1 cellular context compared by ENCODE assay signal in the genomic region with DNA sequence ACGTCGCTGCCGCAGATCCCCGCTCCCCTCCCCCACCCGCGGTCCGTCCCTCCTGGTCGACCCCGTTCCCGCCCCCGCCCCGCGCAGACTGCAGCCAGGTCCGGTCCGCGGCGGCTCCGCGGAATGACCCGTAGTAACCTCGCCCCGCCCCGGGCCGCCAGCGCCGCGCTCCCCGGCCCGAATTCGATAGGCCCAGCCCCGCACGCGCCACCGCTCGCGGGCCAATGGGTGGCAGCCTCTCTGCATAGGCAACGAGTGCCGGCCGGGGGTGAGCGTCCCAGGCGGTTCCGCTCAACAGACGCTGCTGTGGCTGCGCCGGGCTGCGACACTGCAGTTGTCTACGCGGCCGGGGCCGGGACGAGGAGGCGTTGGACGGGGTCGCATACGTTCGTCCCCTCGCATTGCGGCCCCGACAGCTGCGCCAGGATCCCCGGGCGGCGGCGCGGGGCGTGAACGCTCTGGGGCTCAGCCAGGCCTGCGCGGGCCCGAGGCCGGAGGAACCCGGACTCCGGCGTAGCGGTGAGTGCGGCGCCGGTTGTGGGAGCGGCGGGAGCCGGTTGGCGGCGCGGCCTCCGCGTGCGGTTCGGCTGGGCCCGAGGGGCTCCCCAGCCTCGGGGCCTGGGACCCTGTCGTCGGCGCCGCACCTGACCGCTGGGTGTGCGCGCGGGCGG.
TF ChIP-seq lines count a peak whose summit lies in the region.

A gene (plus strand): TSS at position 297 of the 671 bp plus-strand sequence. CDS start 47,737 bp downstream, outside the sequence.

TF ChIP-seq in HepG2, 621 proteins besides CTCF, POLR2A, EP300 and RAD21 (continued from another document and continues in another):
- TF ChIP-seq, protein P1, sequence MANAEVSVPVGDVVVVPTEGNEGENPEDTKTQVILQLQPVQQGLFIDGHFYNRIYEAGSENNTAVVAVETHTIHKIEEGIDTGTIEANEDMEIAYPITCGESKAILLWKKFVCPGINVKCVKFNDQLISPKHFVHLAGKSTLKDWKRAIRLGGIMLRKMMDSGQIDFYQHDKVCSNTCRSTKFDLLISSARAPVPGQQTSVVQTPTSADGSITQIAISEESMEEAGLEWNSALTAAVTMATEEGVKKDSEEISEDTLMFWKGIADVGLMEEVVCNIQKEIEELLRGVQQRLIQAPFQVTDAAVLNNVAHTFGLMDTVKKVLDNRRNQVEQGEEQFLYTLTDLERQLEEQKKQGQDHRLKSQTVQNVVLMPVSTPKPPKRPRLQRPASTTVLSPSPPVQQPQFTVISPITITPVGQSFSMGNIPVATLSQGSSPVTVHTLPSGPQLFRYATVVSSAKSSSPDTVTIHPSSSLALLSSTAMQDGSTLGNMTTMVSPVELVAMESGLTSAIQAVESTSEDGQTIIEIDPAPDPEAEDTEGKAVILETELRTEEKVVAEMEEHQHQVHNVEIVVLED (CRISPR knock-in tag; IDR thresholded peaks at IDR 0.05; ENCODE audit: borderline replicate concordance), result peak; percentile 80
- TF ChIP-seq, protein P2, sequence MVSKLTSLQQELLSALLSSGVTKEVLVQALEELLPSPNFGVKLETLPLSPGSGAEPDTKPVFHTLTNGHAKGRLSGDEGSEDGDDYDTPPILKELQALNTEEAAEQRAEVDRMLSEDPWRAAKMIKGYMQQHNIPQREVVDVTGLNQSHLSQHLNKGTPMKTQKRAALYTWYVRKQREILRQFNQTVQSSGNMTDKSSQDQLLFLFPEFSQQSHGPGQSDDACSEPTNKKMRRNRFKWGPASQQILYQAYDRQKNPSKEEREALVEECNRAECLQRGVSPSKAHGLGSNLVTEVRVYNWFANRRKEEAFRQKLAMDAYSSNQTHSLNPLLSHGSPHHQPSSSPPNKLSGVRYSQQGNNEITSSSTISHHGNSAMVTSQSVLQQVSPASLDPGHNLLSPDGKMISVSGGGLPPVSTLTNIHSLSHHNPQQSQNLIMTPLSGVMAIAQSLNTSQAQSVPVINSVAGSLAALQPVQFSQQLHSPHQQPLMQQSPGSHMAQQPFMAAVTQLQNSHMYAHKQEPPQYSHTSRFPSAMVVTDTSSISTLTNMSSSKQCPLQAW (CRISPR knock-in tag; IDR thresholded peaks at IDR 0.05), result peak; percentile 91
- TF ChIP-seq ZNF572 (CRISPR knock-in tag; IDR thresholded peaks at IDR 0.05), result no peak
- no peak for TF ChIP-seq ARNT (IDR thresholded peaks at IDR 0.05)
- TF ChIP-seq TBX2 (CRISPR knock-in tag; IDR thresholded peaks at IDR 0.05; ENCODE audit: borderline replicate concordance), result peak; percentile 93
- no peak for TF ChIP-seq CHD4 (IDR thresholded peaks at IDR 0.05; ENCODE audit: borderline replicate concordance, low read length)
- TF ChIP-seq, protein P3, sequence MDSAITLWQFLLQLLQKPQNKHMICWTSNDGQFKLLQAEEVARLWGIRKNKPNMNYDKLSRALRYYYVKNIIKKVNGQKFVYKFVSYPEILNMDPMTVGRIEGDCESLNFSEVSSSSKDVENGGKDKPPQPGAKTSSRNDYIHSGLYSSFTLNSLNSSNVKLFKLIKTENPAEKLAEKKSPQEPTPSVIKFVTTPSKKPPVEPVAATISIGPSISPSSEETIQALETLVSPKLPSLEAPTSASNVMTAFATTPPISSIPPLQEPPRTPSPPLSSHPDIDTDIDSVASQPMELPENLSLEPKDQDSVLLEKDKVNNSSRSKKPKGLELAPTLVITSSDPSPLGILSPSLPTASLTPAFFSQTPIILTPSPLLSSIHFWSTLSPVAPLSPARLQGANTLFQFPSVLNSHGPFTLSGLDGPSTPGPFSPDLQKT (CRISPR knock-in tag; IDR thresholded peaks at IDR 0.05; ENCODE audit: borderline replicate concordance), result no peak
- TF ChIP-seq, protein P4, sequence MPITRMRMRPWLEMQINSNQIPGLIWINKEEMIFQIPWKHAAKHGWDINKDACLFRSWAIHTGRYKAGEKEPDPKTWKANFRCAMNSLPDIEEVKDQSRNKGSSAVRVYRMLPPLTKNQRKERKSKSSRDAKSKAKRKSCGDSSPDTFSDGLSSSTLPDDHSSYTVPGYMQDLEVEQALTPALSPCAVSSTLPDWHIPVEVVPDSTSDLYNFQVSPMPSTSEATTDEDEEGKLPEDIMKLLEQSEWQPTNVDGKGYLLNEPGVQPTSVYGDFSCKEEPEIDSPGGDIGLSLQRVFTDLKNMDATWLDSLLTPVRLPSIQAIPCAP (CRISPR knock-in tag; IDR thresholded peaks at IDR 0.05; ENCODE audit: low read depth), result no peak
- TF ChIP-seq, protein P5, sequence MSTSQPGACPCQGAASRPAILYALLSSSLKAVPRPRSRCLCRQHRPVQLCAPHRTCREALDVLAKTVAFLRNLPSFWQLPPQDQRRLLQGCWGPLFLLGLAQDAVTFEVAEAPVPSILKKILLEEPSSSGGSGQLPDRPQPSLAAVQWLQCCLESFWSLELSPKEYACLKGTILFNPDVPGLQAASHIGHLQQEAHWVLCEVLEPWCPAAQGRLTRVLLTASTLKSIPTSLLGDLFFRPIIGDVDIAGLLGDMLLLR (CRISPR knock-in tag; IDR thresholded peaks at IDR 0.05), result peak; percentile 92
- TF ChIP-seq ZNF605 (CRISPR knock-in tag; IDR thresholded peaks at IDR 0.05), result peak; percentile 97
- peak; percentile 66; the same call in 1 of the 2 replicates for TF ChIP-seq ZNF33B (CRISPR knock-in tag; IDR thresholded peaks at IDR 0.05)
- no peak for TF ChIP-seq ZNF10 (CRISPR knock-in tag; IDR thresholded peaks at IDR 0.05; ENCODE audit: borderline replicate concordance, low read depth)
- TF ChIP-seq, protein P6, sequence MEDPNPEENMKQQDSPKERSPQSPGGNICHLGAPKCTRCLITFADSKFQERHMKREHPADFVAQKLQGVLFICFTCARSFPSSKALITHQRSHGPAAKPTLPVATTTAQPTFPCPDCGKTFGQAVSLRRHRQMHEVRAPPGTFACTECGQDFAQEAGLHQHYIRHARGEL (CRISPR knock-in tag; IDR thresholded peaks at IDR 0.05), result 0 out of 2 replicates have a peak, but pooled peaks have one; percentile 71
- TF ChIP-seq, protein P7, sequence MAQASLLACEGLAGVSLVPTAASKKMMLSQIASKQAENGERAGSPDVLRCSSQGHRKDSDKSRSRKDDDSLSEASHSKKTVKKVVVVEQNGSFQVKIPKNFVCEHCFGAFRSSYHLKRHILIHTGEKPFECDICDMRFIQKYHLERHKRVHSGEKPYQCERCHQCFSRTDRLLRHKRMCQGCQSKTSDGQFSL (CRISPR knock-in tag; IDR thresholded peaks at IDR 0.05), result no peak
- peak; percentile 87; the same call in 1 of the 2 replicates for TF ChIP-seq ZNF737 (CRISPR knock-in tag; IDR thresholded peaks at IDR 0.05; ENCODE audit: borderline replicate concordance)
- no peak for TF ChIP-seq PRPF4 (IDR thresholded peaks at IDR 0.05; ENCODE audit: low read depth, low read length, poor library complexity, severe bottlenecking)
- 0 out of 2 replicates have a peak, but pooled peaks have one; percentile 37 for TF ChIP-seq RARG (CRISPR knock-in tag; IDR thresholded peaks at IDR 0.05; ENCODE audit: low read depth)
- TF ChIP-seq, protein P8, sequence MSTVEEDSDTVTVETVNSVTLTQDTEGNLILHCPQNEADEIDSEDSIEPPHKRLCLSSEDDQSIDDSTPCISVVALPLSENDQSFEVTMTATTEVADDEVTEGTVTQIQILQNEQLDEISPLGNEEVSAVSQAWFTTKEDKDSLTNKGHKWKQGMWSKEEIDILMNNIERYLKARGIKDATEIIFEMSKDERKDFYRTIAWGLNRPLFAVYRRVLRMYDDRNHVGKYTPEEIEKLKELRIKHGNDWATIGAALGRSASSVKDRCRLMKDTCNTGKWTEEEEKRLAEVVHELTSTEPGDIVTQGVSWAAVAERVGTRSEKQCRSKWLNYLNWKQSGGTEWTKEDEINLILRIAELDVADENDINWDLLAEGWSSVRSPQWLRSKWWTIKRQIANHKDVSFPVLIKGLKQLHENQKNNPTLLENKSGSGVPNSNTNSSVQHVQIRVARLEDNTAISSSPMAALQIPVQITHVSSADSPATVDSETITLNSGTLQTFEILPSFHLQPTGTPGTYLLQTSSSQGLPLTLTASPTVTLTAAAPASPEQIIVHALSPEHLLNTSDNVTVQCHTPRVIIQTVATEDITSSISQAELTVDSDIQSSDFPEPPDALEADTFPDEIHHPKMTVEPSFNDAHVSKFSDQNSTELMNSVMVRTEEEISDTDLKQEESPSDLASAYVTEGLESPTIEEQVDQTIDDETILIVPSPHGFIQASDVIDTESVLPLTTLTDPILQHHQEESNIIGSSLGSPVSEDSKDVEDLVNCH (CRISPR knock-in tag; IDR thresholded peaks at IDR 0.05), result no peak
- TF ChIP-seq DMAP1 (CRISPR knock-in tag; IDR thresholded peaks at IDR 0.05), result peak; percentile 56
- TF ChIP-seq, protein P9, sequence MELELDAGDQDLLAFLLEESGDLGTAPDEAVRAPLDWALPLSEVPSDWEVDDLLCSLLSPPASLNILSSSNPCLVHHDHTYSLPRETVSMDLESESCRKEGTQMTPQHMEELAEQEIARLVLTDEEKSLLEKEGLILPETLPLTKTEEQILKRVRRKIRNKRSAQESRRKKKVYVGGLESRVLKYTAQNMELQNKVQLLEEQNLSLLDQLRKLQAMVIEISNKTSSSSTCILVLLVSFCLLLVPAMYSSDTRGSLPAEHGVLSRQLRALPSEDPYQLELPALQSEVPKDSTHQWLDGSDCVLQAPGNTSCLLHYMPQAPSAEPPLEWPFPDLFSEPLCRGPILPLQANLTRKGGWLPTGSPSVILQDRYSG (CRISPR knock-in tag; IDR thresholded peaks at IDR 0.05), result peak; percentile 33; the same call in 1 of the 2 replicates
- peak; percentile 58 for TF ChIP-seq ZNF264 (CRISPR knock-in tag; IDR thresholded peaks at IDR 0.05)
- TF ChIP-seq STAT5B (CRISPR knock-in tag; IDR thresholded peaks at IDR 0.05), result peak; percentile 93
- TF ChIP-seq EED (CRISPR knock-in tag; IDR thresholded peaks at IDR 0.05), result peak; percentile 71; the same call in 1 of the 2 replicates
- peak; percentile 70; the same call in 1 of the 2 replicates for TF ChIP-seq SOX13 (IDR thresholded peaks at IDR 0.05)
- TF ChIP-seq SOX13 (CRISPR knock-in tag; conservative IDR thresholded peaks at IDR 0.05 in 1 of 2, IDR thresholded peaks at IDR 0.05 in 1 of 2), result peak in 1 of 2 experiments; percentile 39; a peak in 1 of 4 replicates
- peak; percentile 65; the same call in 1 of the 2 replicates for TF ChIP-seq SP4 (CRISPR knock-in tag; IDR thresholded peaks at IDR 0.05)
- TF ChIP-seq ZNF160 (CRISPR knock-in tag; IDR thresholded peaks at IDR 0.05), result peak; percentile 91
- TF ChIP-seq ELF3 (CRISPR knock-in tag; IDR thresholded peaks at IDR 0.05), result peak; percentile 70; the same call in 1 of the 2 replicates
- peak; percentile 94 for TF ChIP-seq MEIS2 (CRISPR knock-in tag; IDR thresholded peaks at IDR 0.05)
- peak; percentile 100 for TF ChIP-seq ZSCAN29 (CRISPR knock-in tag; conservative IDR thresholded peaks at IDR 0.05)
- TF ChIP-seq ZNF354B (CRISPR knock-in tag; IDR thresholded peaks at IDR 0.05), result peak; percentile 94
- peak; percentile 92 for TF ChIP-seq SAFB2 (CRISPR knock-in tag; IDR thresholded peaks at IDR 0.05; ENCODE audit: borderline replicate concordance, low read depth)
- TF ChIP-seq, protein P10, sequence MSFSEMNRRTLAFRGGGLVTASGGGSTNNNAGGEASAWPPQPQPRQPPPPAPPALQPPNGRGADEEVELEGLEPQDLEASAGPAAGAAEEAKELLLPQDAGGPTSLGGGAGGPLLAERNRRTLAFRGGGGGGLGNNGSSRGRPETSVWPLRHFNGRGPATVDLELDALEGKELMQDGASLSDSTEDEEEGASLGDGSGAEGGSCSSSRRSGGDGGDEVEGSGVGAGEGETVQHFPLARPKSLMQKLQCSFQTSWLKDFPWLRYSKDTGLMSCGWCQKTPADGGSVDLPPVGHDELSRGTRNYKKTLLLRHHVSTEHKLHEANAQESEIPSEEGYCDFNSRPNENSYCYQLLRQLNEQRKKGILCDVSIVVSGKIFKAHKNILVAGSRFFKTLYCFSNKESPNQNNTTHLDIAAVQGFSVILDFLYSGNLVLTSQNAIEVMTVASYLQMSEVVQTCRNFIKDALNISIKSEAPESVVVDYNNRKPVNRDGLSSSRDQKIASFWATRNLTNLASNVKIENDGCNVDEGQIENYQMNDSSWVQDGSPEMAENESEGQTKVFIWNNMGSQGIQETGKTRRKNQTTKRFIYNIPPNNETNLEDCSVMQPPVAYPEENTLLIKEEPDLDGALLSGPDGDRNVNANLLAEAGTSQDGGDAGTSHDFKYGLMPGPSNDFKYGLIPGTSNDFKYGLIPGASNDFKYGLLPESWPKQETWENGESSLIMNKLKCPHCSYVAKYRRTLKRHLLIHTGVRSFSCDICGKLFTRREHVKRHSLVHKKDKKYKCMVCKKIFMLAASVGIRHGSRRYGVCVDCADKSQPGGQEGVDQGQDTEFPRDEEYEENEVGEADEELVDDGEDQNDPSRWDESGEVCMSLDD (CRISPR knock-in tag; IDR thresholded peaks at IDR 0.05; ENCODE audit: borderline replicate concordance), result peak; percentile 70; the same call in 1 of the 2 replicates
- no peak for TF ChIP-seq NFIC (IDR thresholded peaks at IDR 0.05; ENCODE audit: low read length)
- peak; percentile 77 for TF ChIP-seq ZNF543 (CRISPR knock-in tag; IDR thresholded peaks at IDR 0.05)
- peak; percentile 35; the same call in 1 of the 2 replicates for TF ChIP-seq AKAP8 (CRISPR knock-in tag; IDR thresholded peaks at IDR 0.05)
- TF ChIP-seq HNRNPL (IDR thresholded peaks at IDR 0.05; ENCODE audit: low read depth, low read length), result peak; percentile 59; the same call in 1 of the 2 replicates
- TF ChIP-seq ZNF180 (CRISPR knock-in tag; IDR thresholded peaks at IDR 0.05; ENCODE audit: borderline replicate concordance, low read depth), result peak; percentile 77; the same call in 1 of the 2 replicates
- peak; percentile 91; the same call in 1 of the 2 replicates for TF ChIP-seq NFATC3 (CRISPR knock-in tag; IDR thresholded peaks at IDR 0.05)
- TF ChIP-seq SMAD3 (CRISPR knock-in tag; IDR thresholded peaks at IDR 0.05), result peak; percentile 87
- peak; percentile 95 for TF ChIP-seq IKZF4 (CRISPR knock-in tag; IDR thresholded peaks at IDR 0.05; ENCODE audit: borderline replicate concordance, low read depth, not compliant biosample characterization)
- TF ChIP-seq, protein P11, sequence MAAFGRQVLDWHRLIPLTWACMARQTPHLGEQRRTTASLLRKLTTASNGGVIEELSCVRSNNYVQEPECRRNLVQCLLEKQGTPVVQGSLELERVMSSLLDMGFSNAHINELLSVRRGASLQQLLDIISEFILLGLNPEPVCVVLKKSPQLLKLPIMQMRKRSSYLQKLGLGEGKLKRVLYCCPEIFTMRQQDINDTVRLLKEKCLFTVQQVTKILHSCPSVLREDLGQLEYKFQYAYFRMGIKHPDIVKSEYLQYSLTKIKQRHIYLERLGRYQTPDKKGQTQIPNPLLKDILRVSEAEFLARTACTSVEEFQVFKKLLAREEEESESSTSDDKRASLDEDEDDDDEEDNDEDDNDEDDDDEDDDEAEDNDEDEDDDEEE (CRISPR knock-in tag; IDR thresholded peaks at IDR 0.05), result peak; percentile 85; the same call in 1 of the 2 replicates
- TF ChIP-seq, protein P12, sequence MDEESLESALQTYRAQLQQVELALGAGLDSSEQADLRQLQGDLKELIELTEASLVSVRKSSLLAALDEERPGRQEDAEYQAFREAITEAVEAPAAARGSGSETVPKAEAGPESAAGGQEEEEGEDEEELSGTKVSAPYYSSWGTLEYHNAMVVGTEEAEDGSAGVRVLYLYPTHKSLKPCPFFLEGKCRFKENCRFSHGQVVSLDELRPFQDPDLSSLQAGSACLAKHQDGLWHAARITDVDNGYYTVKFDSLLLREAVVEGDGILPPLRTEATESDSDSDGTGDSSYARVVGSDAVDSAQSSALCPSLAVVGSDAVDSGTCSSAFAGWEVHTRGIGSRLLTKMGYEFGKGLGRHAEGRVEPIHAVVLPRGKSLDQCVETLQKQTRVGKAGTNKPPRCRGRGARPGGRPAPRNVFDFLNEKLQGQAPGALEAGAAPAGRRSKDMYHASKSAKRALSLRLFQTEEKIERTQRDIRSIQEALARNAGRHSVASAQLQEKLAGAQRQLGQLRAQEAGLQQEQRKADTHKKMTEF (CRISPR knock-in tag; IDR thresholded peaks at IDR 0.05), result peak; percentile 92
- TF ChIP-seq SMYD3 (CRISPR knock-in tag; IDR thresholded peaks at IDR 0.05), result peak; percentile 87
- peak; percentile 59; the same call in 1 of the 2 replicates for TF ChIP-seq SP140L (CRISPR knock-in tag; IDR thresholded peaks at IDR 0.05; ENCODE audit: borderline replicate concordance)
